In the genomic region with DNA sequence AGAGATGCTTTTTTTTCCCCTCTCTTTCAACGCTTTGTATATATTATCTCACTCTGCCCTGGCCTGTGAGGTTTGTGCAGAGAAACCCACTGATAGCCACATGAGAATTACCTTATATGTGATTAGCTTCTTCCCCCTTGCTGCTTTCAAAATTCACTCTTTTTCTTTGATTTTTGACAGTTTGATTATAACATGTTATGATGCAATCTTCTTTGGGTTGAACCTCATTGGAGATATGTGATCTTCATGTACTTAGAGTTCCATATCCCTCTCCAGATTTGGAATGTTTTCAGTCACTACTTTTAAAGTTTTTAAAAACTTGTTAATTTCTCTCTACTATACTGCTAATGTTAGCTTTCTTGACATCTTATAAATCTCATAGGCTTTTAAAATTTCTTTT, we compare ENCODE assay signal across 27 cellular contexts.
"Had no signal": no experiment of that assay in that cellular context is flagged by ENCODE, and none has a peak within 500 bp of the region (broad histone marks: within the 10 kb centered on the region; RNA-seq: fewer than 3 reads in every experiment).

No MANE protein-coding gene starts in this region.

- H3K9me3 ChIP-seq: colonic mucosa, esophagus squamous epithelium, gastrocnemius medialis had no signal

- H3K79me2 ChIP-seq: hepatocyte had no signal

- H3K27ac ChIP-seq: colonic mucosa, coronary artery, dorsolateral prefrontal cortex, epithelial cell of prostate, esophagus muscularis mucosa, esophagus squamous epithelium, foreskin keratinocyte, gastrocnemius medialis, gastroesophageal sphincter, heart left ventricle, heart right ventricle, hepatocyte had no signal

- H3K27me3 ChIP-seq: colonic mucosa, dorsolateral prefrontal cortex, esophagus muscularis mucosa, esophagus squamous epithelium, foreskin keratinocyte, gastrocnemius medialis, gastroesophageal sphincter, heart left ventricle, heart right ventricle, hepatocyte had no signal

- FAIRE-seq: endometrium, endothelial cell of umbilical vein had no signal

- DNase-seq: colonic mucosa; cortex of kidney; dermis blood vessel endothelial cell; dorsolateral prefrontal cortex; effector CD4-positive, alpha-beta T cell; effector CD8-positive, alpha-beta T cell; effector memory CD4-positive, alpha-beta T cell; effector memory CD8-positive, alpha-beta T cell; endodermal cell; erythroblast; esophagus squamous epithelium; foreskin fibroblast; foreskin keratinocyte; foreskin melanocyte; gastrocnemius medialis; glutamatergic neuron; head of caudate nucleus; heart left ventricle; heart right ventricle had no signal

- ATAC-seq: effector memory CD8-positive, alpha-beta T cell; esophagus mucosa; foreskin keratinocyte; gastrocnemius medialis; gastroesophageal sphincter; heart left ventricle; heart right ventricle had no signal

- H3K4me2 ChIP-seq: hepatocyte had no signal

- H3K4me1 ChIP-seq: colonic mucosa, esophagus muscularis mucosa, esophagus squamous epithelium, foreskin keratinocyte, gastrocnemius medialis, gastroesophageal sphincter, heart left ventricle, heart right ventricle had no signal

- H3K36me3 ChIP-seq: colonic mucosa, esophagus muscularis mucosa, esophagus squamous epithelium, gastrocnemius medialis, gastroesophageal sphincter, heart left ventricle, heart right ventricle had no signal

- H2AFZ ChIP-seq: hepatocyte had no signal

- H3K4me3 ChIP-seq: colonic mucosa, coronary artery, dorsolateral prefrontal cortex, esophagus muscularis mucosa, esophagus squamous epithelium, gastrocnemius medialis, gastroesophageal sphincter, heart left ventricle, heart right ventricle, hepatocyte had no signal
